In the genomic region with DNA sequence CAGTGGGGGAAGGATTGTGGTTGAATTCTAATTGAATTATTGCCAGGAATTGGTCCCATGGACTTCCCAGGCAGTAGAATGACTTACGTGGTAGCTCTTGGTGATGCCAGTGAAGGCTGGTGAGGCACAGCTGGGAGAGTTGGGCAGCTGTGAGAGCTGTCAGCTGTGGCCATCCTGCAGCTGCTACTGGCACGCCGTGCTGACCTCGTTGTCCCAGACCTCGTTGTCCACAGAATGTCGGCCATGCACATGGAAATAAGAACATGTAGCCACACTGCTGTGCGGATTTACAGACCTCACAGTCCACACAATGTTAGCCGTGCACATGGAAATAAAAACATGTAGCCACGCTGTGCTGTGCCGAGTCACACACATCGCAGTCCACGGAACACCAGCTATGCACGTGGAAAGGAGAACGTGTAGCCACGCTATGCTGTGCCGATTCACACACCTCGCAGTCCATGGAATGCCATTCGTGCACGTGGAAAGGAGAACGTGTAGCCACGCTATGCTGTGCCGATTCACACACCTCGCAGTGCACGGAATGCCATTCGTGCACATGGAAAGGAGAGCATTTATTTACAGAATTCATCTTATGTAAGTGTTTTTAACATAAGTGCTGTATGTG, we compare ENCODE assay signal across 1 cellular context.
TF ChIP-seq lines count a peak whose summit lies in the region.

No MANE protein-coding gene starts in this region.

TF ChIP-seq in H1, 55 proteins besides CTCF, POLR2A, EP300 and RAD21:
- TF ChIP-seq TAF1 (IDR thresholded peaks at IDR 0.05; ENCODE audit: low read depth, low read length) (no peak), KDM4A (IDR thresholded peaks at IDR 0.05; ENCODE audit: low read depth, low read length, severe bottlenecking) (no peak), PHF8 (conservative IDR thresholded peaks at IDR 0.05; ENCODE audit: low read depth, low read length) (no peak), ASH2L (IDR thresholded peaks at IDR 0.05; ENCODE audit: low read length) (no peak), CEBPB (IDR thresholded peaks at IDR 0.05; ENCODE audit: low read depth, low read length) (no peak)
- TF ChIP-seq, protein P1, sequence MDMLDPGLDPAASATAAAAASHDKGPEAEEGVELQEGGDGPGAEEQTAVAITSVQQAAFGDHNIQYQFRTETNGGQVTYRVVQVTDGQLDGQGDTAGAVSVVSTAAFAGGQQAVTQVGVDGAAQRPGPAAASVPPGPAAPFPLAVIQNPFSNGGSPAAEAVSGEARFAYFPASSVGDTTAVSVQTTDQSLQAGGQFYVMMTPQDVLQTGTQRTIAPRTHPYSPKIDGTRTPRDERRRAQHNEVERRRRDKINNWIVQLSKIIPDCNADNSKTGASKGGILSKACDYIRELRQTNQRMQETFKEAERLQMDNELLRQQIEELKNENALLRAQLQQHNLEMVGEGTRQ (IDR thresholded peaks at IDR 0.05; ENCODE audit: low read length) = no peak
